8 cellular contexts compared by ENCODE assay signal in genomic region chr16:30186782-30187555, GRCh38. TPM values are rescaled to one million over a fixed set of nuclear protein-coding genes. Genes with fewer than 3 reads are reported as not detected.
A peak's percentile ranks its signal among the peaks of the same experiment; 100 is the strongest.
DNase-seq lines count a peak whose midpoint lies in the region; ATAC-seq and TF ChIP-seq lines count a peak whose summit lies in the region.

No MANE protein-coding gene starts in this region.

- no peak for TF ChIP-seq POLR2A in ovary (IDR thresholded peaks at IDR 0.05)
- TF ChIP-seq POLR2A in tibial nerve (IDR thresholded peaks at IDR 0.05), result no peak

- no peak overlapping the region for H3K9ac ChIP-seq in NT2/D1 (ENCODE audit: insufficient read length, low read depth)

- no peak for ATAC-seq in GM21447 (IDR thresholded peaks at IDR 0.05; ENCODE audit: unreplicated experiment)

- no peak for TF ChIP-seq EP300 in ovary (IDR thresholded peaks at IDR 0.05)
- no peak for TF ChIP-seq EP300 in tibial nerve (IDR thresholded peaks at IDR 0.05)

- H3K27me3 ChIP-seq in NT2/D1 (ENCODE audit: insufficient read depth, insufficient read length), result peaks cover 13% of the 10 kb centered on the region
- no peaks in the 10 kb centered on the region for H3K27me3 ChIP-seq in ovary
- no peaks in the 10 kb centered on the region for H3K27me3 ChIP-seq in tibial nerve

- peaks cover 6% of the 10 kb centered on the region for H3K36me3 ChIP-seq in NT2/D1 (ENCODE audit: insufficient read depth, insufficient read length, low read length)
- H3K36me3 ChIP-seq in ovary, result no peaks in the 10 kb centered on the region
- peaks cover 0 to 6% (median 0%) of the 10 kb centered on the region in 3 donors for H3K36me3 ChIP-seq in tibial nerve

- H3K36me3 Mint-ChIP-seq in activated T-helper 1 cell treated with anti-CD3 and anti-CD28 coated beads, Interleukin-12 subunit alpha, Interleukin-12 subunit beta, Interleukin-2, Interleukin-4 antibody, amounts not matched to agents 30 ng/mL and 10 ng/mL and 1 ng/mL, durations not matched to agents 14 hours and 24 hours and 36 hours (ENCODE audit: low read depth), result peaks cover 36% of the 10 kb centered on the region

- WGBS in ovary, 3 donors, result 63 to 67% (median 66%) methylated on average over 29 to 36 of the region's 36 CpGs
- WGBS in tibial nerve, 2 donors, result 53 to 66% methylated on average over 29 to 36 of the region's 36 CpGs

- no peaks in the 10 kb centered on the region for H3K27me3 Mint-ChIP-seq in activated T-helper 1 cell treated with anti-CD3 and anti-CD28 coated beads, Interleukin-12 subunit alpha, Interleukin-12 subunit beta, Interleukin-2, Interleukin-4 antibody, amounts not matched to agents 30 ng/mL and 10 ng/mL and 1 ng/mL, durations not matched to agents 14 hours and 24 hours and 36 hours (ENCODE audit: insufficient read depth)

- intact Hi-C loops in activated T-helper 1 cell treated with anti-CD3 and anti-CD28 coated beads, Interleukin-12 subunit alpha, Interleukin-12 subunit beta, Interleukin-2, Interleukin-4 antibody, amounts not matched to agents 30 ng/mL and 10 ng/mL and 1 ng/mL, durations not matched to agents 14 hours and 24 hours and 36 hours (cut with micrococcal nuclease), result no loop called here
- intact Hi-C loops in ovary (cut with DNase I), result no loop called here

- H3K4me1 ChIP-seq in NT2/D1 (ENCODE audit: insufficient read depth, insufficient read length), result peaks cover 30% of the 10 kb centered on the region
- H3K4me1 ChIP-seq in ovary (ENCODE audit: insufficient read depth), result peaks cover 8% of the 10 kb centered on the region
- H3K4me1 ChIP-seq in tibial nerve, result peaks cover 0 to 31% (median 11%) of the 10 kb centered on the region in 4 donors

- DNase-seq in ELF-1 (ENCODE audit: low read depth, low spot score), result peak; percentile 75
- DNase-seq in NT2/D1 (ENCODE audit: low read depth, low spot score), result peak; percentile 32
- peak; percentile 81 for DNase-seq in activated T-helper 1 cell treated with anti-CD3 and anti-CD28 coated beads, Interleukin-12 subunit alpha, Interleukin-12 subunit beta, Interleukin-2, Interleukin-4 antibody, amounts not matched to agents 30 ng/mL and 10 ng/mL and 1 ng/mL, durations not matched to agents 14 hours and 24 hours and 36 hours (ENCODE audit: low spot score)
- peak; percentile 11 for DNase-seq in fibroblast of peridontal ligament (ENCODE audit: extremely low read depth)
- peak; percentile 26 to 71 (median 58) for DNase-seq in ovary
- DNase-seq in tibial nerve (ENCODE audit: low spot score in 2 of 2), result peak; percentile 41 to 70
- DNase-seq in cerebellar nuclear complex (lab: John Stamatoyannopoulos, UW), result no peak

- H3K4me3 ChIP-seq in NT2/D1 (ENCODE audit: insufficient read length, low read depth), result no peak overlapping the region
- H3K4me3 ChIP-seq in ovary, result no peak overlapping the region
- H3K4me3 ChIP-seq in tibial nerve, result peak overlapping the region in 1 of 4 donors; percentile 67

- peak overlapping the region; percentile 99 for H3K27ac Mint-ChIP-seq in activated T-helper 1 cell treated with anti-CD3 and anti-CD28 coated beads, Interleukin-12 subunit alpha, Interleukin-12 subunit beta, Interleukin-2, Interleukin-4 antibody, amounts not matched to agents 30 ng/mL and 10 ng/mL and 1 ng/mL, durations not matched to agents 14 hours and 24 hours and 36 hours

- H3K27ac ChIP-seq in ovary, result no peak overlapping the region
- H3K27ac ChIP-seq in tibial nerve, result peak overlapping the region in 1 of 4 donors; percentile 76

- TF ChIP-seq CTCF in ovary (IDR thresholded peaks at IDR 0.05) (peak in 1 of 3 donors; percentile 18), tibial nerve (IDR thresholded peaks at IDR 0.05) (peak; percentile 44 to 70 (median 56))

- peak overlapping the region; percentile 100 for H3K4me3 Mint-ChIP-seq in activated T-helper 1 cell treated with anti-CD3 and anti-CD28 coated beads, Interleukin-12 subunit alpha, Interleukin-12 subunit beta, Interleukin-2, Interleukin-4 antibody, amounts not matched to agents 30 ng/mL and 10 ng/mL and 1 ng/mL, durations not matched to agents 14 hours and 24 hours and 36 hours

- H3K9me3 ChIP-seq in NT2/D1 (ENCODE audit: insufficient read depth, low read length) (no peaks in the 10 kb centered on the region), ovary (no peaks in the 10 kb centered on the region), tibial nerve (no peaks in the 10 kb centered on the region)

- no peaks in the 10 kb centered on the region for H3K9me3 Mint-ChIP-seq in activated T-helper 1 cell treated with anti-CD3 and anti-CD28 coated beads, Interleukin-12 subunit alpha, Interleukin-12 subunit beta, Interleukin-2, Interleukin-4 antibody, amounts not matched to agents 30 ng/mL and 10 ng/mL and 1 ng/mL, durations not matched to agents 14 hours and 24 hours and 36 hours

- peaks cover 25% of the 10 kb centered on the region for H3K4me1 Mint-ChIP-seq in activated T-helper 1 cell treated with anti-CD3 and anti-CD28 coated beads, Interleukin-12 subunit alpha, Interleukin-12 subunit beta, Interleukin-2, Interleukin-4 antibody, amounts not matched to agents 30 ng/mL and 10 ng/mL and 1 ng/mL, durations not matched to agents 14 hours and 24 hours and 36 hours (ENCODE audit: low read depth)

RNA-seq across cellular contexts. Expression of gene CORO1A, which starts 3.6 kb away (rescaled TPM):
- 816 and 819 TPM in 2 replicates for total RNA-seq in activated T-helper 1 cell treated with anti-CD3 and anti-CD28 coated beads, Interleukin-12 subunit alpha, Interleukin-12 subunit beta, Interleukin-2, Interleukin-4 antibody, amounts not matched to agents 30 ng/mL and 10 ng/mL and 1 ng/mL, durations not matched to agents 14 hours and 24 hours and 36 hours
- total RNA-seq in ovary (10 to 100 TPM in 4 of 7 donors, 1 to 10 TPM in 3; 6.7 to 33.3 (median 14.1) TPM), tibial nerve (10 to 100 TPM; 35.0 to 66.9 (median 47.1) TPM)
- polyA plus RNA-seq in ovary, result 10 to 100 TPM in 1 of 2 donors, 1 to 10 TPM in 1; 1.6 to 12.2 TPM

RNA-seq across cellular contexts. Expression of gene BOLA2B, which starts 6.5 kb away (rescaled TPM):
- 312 and 329 TPM in 2 replicates for total RNA-seq in activated T-helper 1 cell treated with anti-CD3 and anti-CD28 coated beads, Interleukin-12 subunit alpha, Interleukin-12 subunit beta, Interleukin-2, Interleukin-4 antibody, amounts not matched to agents 30 ng/mL and 10 ng/mL and 1 ng/mL, durations not matched to agents 14 hours and 24 hours and 36 hours
- total RNA-seq in ovary (100 to 1,000 TPM in 1 of 7 donors, 10 to 100 TPM in 6; 21.3 to 106 (median 40.1) TPM), tibial nerve (100 to 1,000 TPM; 218 to 491 (median 322) TPM)
- 10 to 100 TPM; 10.0 to 43.9 TPM for polyA plus RNA-seq in ovary

RNA-seq across cellular contexts. Expression of gene SLX1A, which starts 6.7 kb away (rescaled TPM):
- 63.2 and 66.4 TPM in 2 replicates for total RNA-seq in activated T-helper 1 cell treated with anti-CD3 and anti-CD28 coated beads, Interleukin-12 subunit alpha, Interleukin-12 subunit beta, Interleukin-2, Interleukin-4 antibody, amounts not matched to agents 30 ng/mL and 10 ng/mL and 1 ng/mL, durations not matched to agents 14 hours and 24 hours and 36 hours
- total RNA-seq in ovary (10 to 100 TPM in 6 of 7 donors, 1 to 10 TPM in 1; 9.3 to 60.9 (median 33.9) TPM), tibial nerve (10 to 100 TPM; 45.7 to 68.7 (median 52.8) TPM)
- polyA plus RNA-seq in ovary, result 10 to 100 TPM in 1 of 2 donors, 1 to 10 TPM in 1; 3.5 to 12.5 TPM

RNA-seq across cellular contexts. Expression of gene SULT1A3, which starts 12.1 kb away (rescaled TPM):
- total RNA-seq in activated T-helper 1 cell treated with anti-CD3 and anti-CD28 coated beads, Interleukin-12 subunit alpha, Interleukin-12 subunit beta, Interleukin-2, Interleukin-4 antibody, amounts not matched to agents 30 ng/mL and 10 ng/mL and 1 ng/mL, durations not matched to agents 14 hours and 24 hours and 36 hours, result 18.9 and 20.4 TPM in 2 replicates
- total RNA-seq in ovary (10 to 100 TPM in 4 of 7 donors, 1 to 10 TPM in 3; 4.1 to 12.5 (median 10.5) TPM), tibial nerve (10 to 100 TPM in 3 of 4 donors, 1 to 10 TPM in 1; 9.8 to 55.3 (median 32.9) TPM)
- 10 to 100 TPM in 1 of 2 donors, 1 to 10 TPM in 1; 9.9 to 10.0 TPM for polyA plus RNA-seq in ovary

Comparison
In these comparisons a context has a peak if more than half of its experiments do, and no peak if none do; other contexts are left out.
1. DNase-seq: peak in ELF-1 (single experiment), NT2/D1 (single experiment), activated T-helper 1 cell treated with anti-CD3 and anti-CD28 coated beads, Interleukin-12 subunit alpha, Interleukin-12 subunit beta, Interleukin-2, Interleukin-4 antibody, amounts not matched to agents 30 ng/mL and 10 ng/mL and 1 ng/mL, durations not matched to agents 14 hours and 24 hours and 36 hours (single experiment), fibroblast of peridontal ligament (single experiment), ovary (5 of 5) and tibial nerve (2 of 2); none in cerebellar nuclear complex (0 of 2).
2. RNA of gene CORO1A, which starts 3.6 kb away (total RNA-seq): 816 to 819 TPM in activated T-helper 1 cell treated with anti-CD3 and anti-CD28 coated beads, Interleukin-12 subunit alpha, Interleukin-12 subunit beta, Interleukin-2, Interleukin-4 antibody, amounts not matched to agents 30 ng/mL and 10 ng/mL and 1 ng/mL, durations not matched to agents 14 hours and 24 hours and 36 hours; 35.0 to 66.9 TPM in tibial nerve and 6.7 to 33.3 TPM in ovary; every median in the first group is over 10 times any median in the second.